19 cellular contexts compared by ENCODE assay signal in genomic region chr10:68870061-68870460, GRCh38. TPM values are rescaled to one million over a fixed set of nuclear protein-coding genes. Genes with fewer than 3 reads are reported as not detected.
DNase-seq lines count a peak whose midpoint lies in the region; ATAC-seq and TF ChIP-seq lines count a peak whose summit lies in the region.
"Had no signal": no experiment of that assay in that cellular context is flagged by ENCODE, and none has a peak within 500 bp of the region (broad histone marks: within the 10 kb centered on the region; RNA-seq: fewer than 3 reads in every experiment).

No MANE protein-coding gene starts in this region.

- H3K4me3 ChIP-seq in left ventricle myocardium inferior, result no peak overlapping the region
- no peak overlapping the region for H3K4me3 ChIP-seq in right atrium auricular region
- no peak overlapping the region for H3K4me3 ChIP-seq in esophagus squamous epithelium
- no peak overlapping the region for H3K4me3 ChIP-seq in neural progenitor cell
- H3K4me3 ChIP-seq: GM12878, MG63, SJCRH30 had no signal

- no peaks in the 10 kb centered on the region for H3K27me3 ChIP-seq in left ventricle myocardium inferior (ENCODE audit: low read depth)
- H3K27me3 ChIP-seq in right atrium auricular region, result no peaks in the 10 kb centered on the region
- no peaks in the 10 kb centered on the region for H3K27me3 ChIP-seq in esophagus squamous epithelium
- H3K27me3 ChIP-seq in neural progenitor cell, result no peaks in the 10 kb centered on the region
- H3K27me3 ChIP-seq: MG63, SJCRH30 had no signal

- DNase-seq in left ventricle myocardium inferior (no peak), right atrium auricular region (ENCODE audit: low spot score) (no peak), esophagus squamous epithelium (lab: John Stamatoyannopoulos, UW) (no peak), neural progenitor cell (ENCODE audit: low spot score) (no peak), left lobe of liver (ENCODE audit: low spot score) (no peak), immature natural killer cell (no peak)
- DNase-seq: Caco-2; MG63; NCI-H1092 treated with DMSO at 0.1 percent for 48 hours; NCI-H1694 treated with DMSO at 0.1 percent for 48 hours; NCI-H69; NK-92 treated with Interleukin-12 subunit alpha and Interleukin-12 subunit beta, amount 100 ng/mL, for 24 hours; OCI-M1; SJCRH30 had no signal

- H4K20me1 ChIP-seq in neural progenitor cell (ENCODE audit: low read depth), result no peaks in the 10 kb centered on the region

- 60 to 89% methylated on average over 2 of the region's 2 CpGs for WGBS in esophagus squamous epithelium, 2 donors

- peaks cover 24% of the 10 kb centered on the region for H3K79me2 ChIP-seq in neural progenitor cell (ENCODE audit: low read depth)

- ATAC-seq in left lobe of liver, result no peak
- ATAC-seq in GM18858 (IDR thresholded peaks at IDR 0.05; ENCODE audit: unreplicated experiment), result no peak
- ATAC-seq in HG03469 (IDR thresholded peaks at IDR 0.05; ENCODE audit: unreplicated experiment), result no peak
- ATAC-seq: GM12878 had no signal

- H3K27ac ChIP-seq in left ventricle myocardium inferior (replicated peaks) (peak overlapping the region; percentile 68), right atrium auricular region (no peak overlapping the region), esophagus squamous epithelium (peak overlapping the region in 3 of 4 donors; percentile 65 to 78 (median 77)), neural progenitor cell (peak overlapping the region; percentile 99)
- H3K27ac ChIP-seq: RWPE1 had no signal

- intact Hi-C loops in left ventricle myocardium inferior (cut with micrococcal nuclease), result no loop called here
- intact Hi-C loops in esophagus squamous epithelium (cut with DNase I), result no loop called here

- no peak for TF ChIP-seq POLR2A in esophagus squamous epithelium (IDR thresholded peaks at IDR 0.05)

- no peak overlapping the region for H3K4me3 Mint-ChIP-seq in neural progenitor cell
- H3K4me3 Mint-ChIP-seq in immature natural killer cell, result no peak overlapping the region
- H3K4me3 Mint-ChIP-seq: CD14-positive monocyte had no signal

- no peak overlapping the region for H2AFZ ChIP-seq in neural progenitor cell (replicated peaks)

- no peaks in the 10 kb centered on the region for H3K36me3 ChIP-seq in left ventricle myocardium inferior
- no peaks in the 10 kb centered on the region for H3K36me3 ChIP-seq in right atrium auricular region
- no peaks in the 10 kb centered on the region for H3K36me3 ChIP-seq in esophagus squamous epithelium
- H3K36me3 ChIP-seq in neural progenitor cell, result no peaks in the 10 kb centered on the region
- H3K36me3 ChIP-seq: MG63, SJCRH30 had no signal

- H3K4me1 Mint-ChIP-seq in neural progenitor cell (peaks cover 42% of the 10 kb centered on the region), immature natural killer cell (no peaks in the 10 kb centered on the region)
- H3K4me1 Mint-ChIP-seq: CD14-positive monocyte had no signal

- H3F3A ChIP-seq in neural progenitor cell (ENCODE audit: low read depth), result peaks cover 48% of the 10 kb centered on the region

- TF ChIP-seq CTCF in left ventricle myocardium inferior (IDR thresholded peaks at IDR 0.05; ENCODE audit: borderline replicate concordance), result no peak
- no peak for TF ChIP-seq CTCF in right atrium auricular region (IDR thresholded peaks at IDR 0.05)
- no peak for TF ChIP-seq CTCF in esophagus squamous epithelium (IDR thresholded peaks at IDR 0.05)
- no peak for TF ChIP-seq CTCF in neural progenitor cell (IDR thresholded peaks at IDR 0.05)

- H3K27me3 Mint-ChIP-seq in neural progenitor cell (ENCODE audit: insufficient read depth, low read depth), result no peaks in the 10 kb centered on the region
- H3K27me3 Mint-ChIP-seq in immature natural killer cell (ENCODE audit: low read depth in 3 of 3), result peaks cover 0 to 3% (median 0%) of the 10 kb centered on the region in 3 donors

- H3K27ac Mint-ChIP-seq in neural progenitor cell, result no peak overlapping the region
- H3K27ac Mint-ChIP-seq in immature natural killer cell, result no peak overlapping the region
- H3K27ac Mint-ChIP-seq: CD14-positive monocyte had no signal

- peaks cover 25% of the 10 kb centered on the region for H3K9me3 Mint-ChIP-seq in neural progenitor cell
- no peaks in the 10 kb centered on the region for H3K9me3 Mint-ChIP-seq in immature natural killer cell

- H3K36me3 Mint-ChIP-seq in neural progenitor cell (peaks cover 12% of the 10 kb centered on the region), immature natural killer cell (no peaks in the 10 kb centered on the region)
- H3K36me3 Mint-ChIP-seq: CD14-positive monocyte had no signal

- H3K9me3 ChIP-seq in left ventricle myocardium inferior (replicated peaks), result no peaks in the 10 kb centered on the region
- no peaks in the 10 kb centered on the region for H3K9me3 ChIP-seq in right atrium auricular region
- H3K9me3 ChIP-seq in esophagus squamous epithelium, result no peaks in the 10 kb centered on the region
- no peaks in the 10 kb centered on the region for H3K9me3 ChIP-seq in neural progenitor cell (ENCODE audit: low read depth)
- H3K9me3 ChIP-seq: SJCRH30 had no signal

- H3K9ac ChIP-seq in neural progenitor cell, result no peak overlapping the region

- H3K4me2 ChIP-seq in neural progenitor cell, result peak overlapping the region; percentile 75

- H3K4me1 ChIP-seq in left ventricle myocardium inferior, result peaks cover 10% of the 10 kb centered on the region
- H3K4me1 ChIP-seq in right atrium auricular region, result no peaks in the 10 kb centered on the region
- peaks cover 0 to 33% (median 13%) of the 10 kb centered on the region in 3 donors for H3K4me1 ChIP-seq in esophagus squamous epithelium
- peaks cover 43% of the 10 kb centered on the region for H3K4me1 ChIP-seq in neural progenitor cell

RNA-seq across cellular contexts. Expression of gene DDX50, which starts 31.1 kb away (rescaled TPM):
- 20.2 TPM for total RNA-seq in left ventricle myocardium inferior
- total RNA-seq in right atrium auricular region, result 10 to 100 TPM; 18.9 to 22.3 TPM
- total RNA-seq in esophagus squamous epithelium, result 10 to 100 TPM in 3 of 4 donors, 1 to 10 TPM in 1; 6.5 to 40.6 (median 24.6) TPM
- total RNA-seq in neural progenitor cell (ENCODE audit: low replicate concordance), result 75.2 and 110 TPM in 2 replicates
- 6.4 TPM for total RNA-seq in left lobe of liver
- 10 to 100 TPM; 29.6 to 53.9 (median 32.5) TPM for polyA plus RNA-seq in immature natural killer cell

RNA-seq across cellular contexts. Expression of gene STOX1, which starts 42.7 kb away (rescaled TPM):
- 0.33 TPM for total RNA-seq in left ventricle myocardium inferior
- under 1 TPM; 0.26 to 0.47 TPM for total RNA-seq in right atrium auricular region
- 1 to 10 TPM in 3 of 4 donors, under 1 TPM in 1; 0.19 to 2.1 (median 1.5) TPM for total RNA-seq in esophagus squamous epithelium
- total RNA-seq in neural progenitor cell (ENCODE audit: low replicate concordance), result 35.9 and 53.9 TPM in 2 replicates
- total RNA-seq in left lobe of liver, result 0.60 TPM
- polyA plus RNA-seq in immature natural killer cell, result not detected
- polyA plus RNA-seq: CD14-positive monocyte had no signal

Comparison
In these comparisons a context has a peak if more than half of its experiments do, and no peak if none do; other contexts are left out.
1. H3K27ac ChIP-seq: peak in left ventricle myocardium inferior (single experiment), esophagus squamous epithelium (3 of 4) and neural progenitor cell (single experiment); none in right atrium auricular region (0 of 2).
2. RNA of gene STOX1, which starts 42.7 kb away (total RNA-seq): 35.9 to 53.9 TPM in neural progenitor cell; 0.19 to 2.1 TPM in esophagus squamous epithelium, 0.60 TPM in left lobe of liver (single experiment), 0.26 to 0.47 TPM in right atrium auricular region and 0.33 TPM in left ventricle myocardium inferior (single experiment); every median in the first group is over 10 times any median in the second.